ENCODE assay signal across 1 cellular context in the genomic region with DNA sequence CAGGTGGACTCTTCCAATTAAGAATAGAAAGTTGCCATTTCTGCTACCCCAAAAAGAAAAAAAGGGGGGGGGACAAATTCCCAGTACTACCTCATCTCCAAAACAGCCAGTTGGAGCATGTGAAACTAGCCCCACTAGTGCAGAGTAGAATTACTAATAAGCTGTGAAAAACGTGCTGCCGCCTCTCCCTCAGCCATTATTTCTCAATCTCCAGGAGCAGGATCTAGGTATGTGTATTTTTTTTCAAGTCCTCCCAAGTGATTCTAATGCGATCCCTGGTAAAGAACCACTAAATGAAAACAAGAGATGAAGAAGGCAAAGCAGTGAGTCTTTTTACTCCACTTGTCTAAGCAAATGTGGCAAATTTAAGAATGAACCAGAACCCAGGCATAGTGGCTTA.
TF ChIP-seq lines count a peak whose summit lies in the region.

No MANE protein-coding gene starts in this region.

TF ChIP-seq in GM12878, 131 proteins besides CTCF, POLR2A, EP300 and RAD21:
- no peak for TF ChIP-seq FOXK2 (IDR thresholded peaks at IDR 0.05)
- no peak for TF ChIP-seq KAT2A (conservative IDR thresholded peaks at IDR 0.05; ENCODE audit: control insufficient read depth, low read depth, low read length)
- no peak for TF ChIP-seq ZNF217 (IDR thresholded peaks at IDR 0.05)
- TF ChIP-seq MTA3 (IDR thresholded peaks at IDR 0.05; ENCODE audit: borderline replicate concordance, low read length), result no peak
- TF ChIP-seq BHLHE40 (IDR thresholded peaks at IDR 0.05; ENCODE audit: borderline replicate concordance in 1 of 2, low read depth in 2 of 2, low read length in 1 of 2), result peak in 1 of 2 experiments; percentile 53; a peak in 1 of 4 replicates
